8 cellular contexts compared by ENCODE assay signal in the genomic region with DNA sequence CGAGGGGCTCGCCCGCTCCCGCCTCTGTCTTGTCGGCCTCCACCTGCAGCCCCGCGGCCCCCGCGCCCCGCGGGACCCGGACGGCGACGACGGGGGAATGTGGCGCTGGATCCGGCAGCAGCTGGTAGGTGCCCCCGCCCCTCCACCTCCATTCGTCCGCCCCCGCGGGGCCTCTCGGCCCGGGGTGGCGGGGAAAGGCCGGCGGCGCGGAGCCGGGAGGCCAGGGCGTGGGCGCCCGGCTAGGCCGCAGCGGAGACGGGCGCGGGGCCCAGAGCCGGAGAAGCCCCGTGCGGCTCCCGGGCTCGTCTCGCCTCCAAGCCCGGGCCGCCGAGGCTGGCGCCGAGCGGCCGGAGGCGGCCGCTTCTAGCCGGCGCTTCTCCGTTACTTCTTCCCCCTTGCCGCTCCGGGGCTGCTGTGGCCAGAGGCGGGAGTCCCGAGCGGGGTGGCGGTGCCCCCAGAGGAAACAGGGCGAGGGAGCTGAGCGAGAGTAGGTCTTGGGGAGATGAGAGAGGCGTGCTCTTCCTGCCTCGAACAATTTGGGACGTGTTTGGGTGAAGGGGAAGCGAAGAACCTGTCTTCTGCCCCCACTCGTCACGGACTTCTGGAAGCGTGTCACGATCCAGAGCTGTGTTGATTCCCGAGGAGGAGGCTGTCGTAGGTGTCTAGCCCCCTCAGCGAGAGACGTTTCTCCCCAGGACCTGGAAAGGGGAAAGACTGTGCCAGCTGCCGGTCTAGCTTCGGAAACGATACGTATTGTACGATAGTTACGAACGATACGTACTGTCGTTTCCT. TPM values are rescaled to one million over a fixed set of nuclear protein-coding genes. Genes with fewer than 3 reads are reported as not detected.
DNase-seq lines count a peak whose midpoint lies in the region; ATAC-seq lines count a peak whose summit lies in the region.

No MANE protein-coding gene starts in this region.

- H3K23ac ChIP-seq in mesendoderm (ENCODE audit: low read length): no peak overlapping the region

- no peaks in the 10 kb centered on the region for H3K79me2 ChIP-seq in mesendoderm (ENCODE audit: control insufficient read depth, insufficient read depth, low read length)

- peak overlapping the region; percentile 91 for H3K27ac ChIP-seq in effector memory CD4-positive, alpha-beta T cell (ENCODE audit: insufficient read depth, low read length, poor library complexity, severe bottlenecking)
- H3K27ac ChIP-seq in mesendoderm (ENCODE audit: low read depth, low read length): peak overlapping the region; percentile 11

- peak overlapping the region; percentile 71 for H3K4ac ChIP-seq in mesendoderm (ENCODE audit: low read depth, low read length)

- H2BK15ac ChIP-seq in mesendoderm (replicated peaks; ENCODE audit: low read depth): no peak overlapping the region

- ATAC-seq in HG02840 (IDR thresholded peaks at IDR 0.05; ENCODE audit: low FRiP score, unreplicated experiment): peak; percentile 3

- H4K5ac ChIP-seq in mesendoderm (ENCODE audit: low read length): no peak overlapping the region

- H3K79me1 ChIP-seq in mesendoderm (ENCODE audit: low read length): peaks cover 2% of the 10 kb centered on the region

- H2BK120ac ChIP-seq in mesendoderm (ENCODE audit: low read depth, low read length): no peak overlapping the region

- DNase-seq in NCI-H82 (lab: John Stamatoyannopoulos, UW): peak; percentile 79
- no peak for DNase-seq in NCI-H82 treated with DMSO at 0.1 percent for 48 hours (lab: John Stamatoyannopoulos, UW; ENCODE audit: unreplicated experiment)
- peak; percentile 61 for DNase-seq in NCI-H2107 (lab: John Stamatoyannopoulos, UW)
- peak; percentile 49 to 55 for DNase-seq in activated CD4-positive, alpha-beta T cell treated with anti-CD3 and anti-CD28 coated beads, Interleukin-2, amount 50 U/mL, for 48 hours
- peak; percentile 8 to 24 (median 18) for DNase-seq in effector memory CD4-positive, alpha-beta T cell
- DNase-seq in mesendoderm: peak; percentile 68
- DNase-seq in stimulated activated CD8-positive, alpha-beta memory T cell treated with anti-CD3 and anti-CD28 coated beads, Interleukin-2, amount 100 ng/mL, for 1 hour (ENCODE audit: low read depth in 2 of 2): peak; percentile 6 to 9

- peak overlapping the region; percentile 74 for H3K9ac ChIP-seq in mesendoderm (ENCODE audit: low read length)

- H3K4me1 ChIP-seq in effector memory CD4-positive, alpha-beta T cell (ENCODE audit: control insufficient read depth, insufficient read depth, low read length, poor library complexity, severe bottlenecking): peaks cover 17% of the 10 kb centered on the region
- no peaks in the 10 kb centered on the region for H3K4me1 ChIP-seq in mesendoderm (ENCODE audit: control insufficient read depth, low read depth, low read length)

- peak overlapping the region; percentile 79 for H3K56ac ChIP-seq in mesendoderm (ENCODE audit: low read length)

- H4K8ac ChIP-seq in mesendoderm (ENCODE audit: low read depth, low read length): peak overlapping the region; percentile 15

- peak overlapping the region; percentile 77 for H3K4me2 ChIP-seq in mesendoderm (ENCODE audit: low read length)

- H3K18ac ChIP-seq in mesendoderm (ENCODE audit: low read length): peak overlapping the region; percentile 88

- no peaks in the 10 kb centered on the region for H3K9me3 ChIP-seq in effector memory CD4-positive, alpha-beta T cell (ENCODE audit: control insufficient read depth, low read length)

- H2BK5ac ChIP-seq in mesendoderm (ENCODE audit: low read length): no peak overlapping the region

- H3K4me3 ChIP-seq in effector memory CD4-positive, alpha-beta T cell (ENCODE audit: insufficient read depth, low read depth, low read length, poor library complexity, severe bottlenecking): peak overlapping the region; percentile 94
- H3K4me3 ChIP-seq in mesendoderm (ENCODE audit: low read length): peak overlapping the region; percentile 87

- WGBS in mesendoderm (ENCODE audit: extremely low coverage, insufficient coverage, low lambda C conversion rate): no CpG with 5 or more reads among the region's 86 CpGs

- no peaks in the 10 kb centered on the region for H3K36me3 ChIP-seq in effector memory CD4-positive, alpha-beta T cell (ENCODE audit: control insufficient read depth, insufficient read depth, low read length)
- H3K36me3 ChIP-seq in mesendoderm (ENCODE audit: control insufficient read depth, insufficient read depth, low read length): no peaks in the 10 kb centered on the region

- H2AK5ac ChIP-seq in mesendoderm (ENCODE audit: low read length): no peak overlapping the region

- H3K27me3 ChIP-seq in effector memory CD4-positive, alpha-beta T cell (replicated peaks; ENCODE audit: control insufficient read depth, insufficient read depth, low read length, poor library complexity, severe bottlenecking): no peaks in the 10 kb centered on the region
- H3K27me3 ChIP-seq in mesendoderm (ENCODE audit: insufficient read depth, low read length, poor library complexity): no peaks in the 10 kb centered on the region

RNA-seq across cellular contexts. Expression of a gene that starts 0.6 kb away (rescaled TPM):
- 12.0 TPM for polyA plus RNA-seq in mesendoderm (2013, experiment 1 of 2)
- 11.8 TPM for polyA plus RNA-seq in mesendoderm (2013, experiment 2 of 2)
